In genomic region chr5:92271750-92272149, GRCh38 we compare ENCODE assay signal across 1 cellular context.
DNase-seq lines count a peak whose midpoint lies in the region; ATAC-seq and TF ChIP-seq lines count a peak whose summit lies in the region.
"Not testable (repeated sequence)": the region's sequence is repeated elsewhere in the genome, so short reads cannot be mapped to it uniquely, and the experiment has no call there.

No MANE protein-coding gene starts in this region.

- not testable (repeated sequence) for H3K27me3 Mint-ChIP-seq in WTC11 (ENCODE audit: low read depth)

- peaks cover 28% of the 10 kb centered on the region for H3K9me3 Mint-ChIP-seq in WTC11

- H3K36me3 Mint-ChIP-seq in WTC11: peaks cover 12% of the 10 kb centered on the region; the same call in 1 of the 2 replicates

- DNase-seq in WTC11 (ENCODE audit: low spot score): not testable (repeated sequence)

- CTCF ChIA-PET in WTC11 (lab: Charles Lee): not testable (repeated sequence)

- POLR2A ChIA-PET in WTC11 (lab: Charles Lee): not testable (repeated sequence)

- not testable (repeated sequence) for H3K27ac Mint-ChIP-seq in WTC11

- H3K4me3 Mint-ChIP-seq in WTC11: not testable (repeated sequence)

- H3K4me1 Mint-ChIP-seq in WTC11: not testable (repeated sequence)

- not testable (repeated sequence) for ATAC-seq in WTC11

- TF ChIP-seq CTCF in WTC11 (IDR thresholded peaks at IDR 0.05): not testable (repeated sequence)

TF ChIP-seq in WTC11, 78 proteins besides CTCF, POLR2A, EP300 and RAD21:
- peak; percentile 91 for TF ChIP-seq HMGA2 (CRISPR knock-in tag; IDR thresholded peaks at IDR 0.05)
